8 cellular contexts compared by ENCODE assay signal in the genomic region with DNA sequence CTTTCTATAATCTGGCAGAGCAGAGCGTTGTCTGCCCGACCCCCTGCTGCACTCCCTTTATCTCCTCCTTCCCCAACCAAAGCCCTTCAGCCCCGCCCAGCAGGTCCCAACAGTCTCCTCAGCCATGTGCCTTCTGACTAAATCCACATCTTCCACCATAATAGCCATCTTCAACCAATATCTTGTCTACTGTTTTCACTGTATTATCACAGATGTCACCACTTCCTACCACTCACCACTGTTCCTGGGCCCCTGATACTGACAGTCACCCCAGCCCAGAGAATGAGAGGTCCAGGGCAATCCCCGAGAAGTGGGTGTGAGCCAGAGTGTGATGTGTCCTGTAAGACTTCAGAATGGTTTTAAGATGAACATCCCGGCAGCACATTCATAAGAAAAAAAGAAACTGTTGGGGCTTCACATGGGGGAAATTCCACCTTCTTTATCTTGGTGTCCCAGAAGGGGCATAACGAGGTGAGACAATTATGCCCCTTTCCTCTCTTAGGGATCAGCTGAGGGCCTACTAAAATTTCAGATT. TPM values are rescaled to one million over a fixed set of nuclear protein-coding genes. Genes with fewer than 3 reads are reported as not detected.
DNase-seq lines count a peak whose midpoint lies in the region; ATAC-seq, FAIRE-seq and TF ChIP-seq lines count a peak whose summit lies in the region.

No MANE protein-coding gene starts in this region.

- no peak overlapping the region for H3K4me3 ChIP-seq in heart left ventricle
- no peak overlapping the region for H3K4me3 ChIP-seq in kidney (ENCODE audit: low read length in 2 of 2)

- H3K4me1 Mint-ChIP-seq in activated T-helper 17 cell treated with anti-CD3 and anti-CD28 coated beads, Interleukin-2, amount 50 U/mL, for 72 hours: peaks cover 66% of the 10 kb centered on the region

- peaks cover 3% of the 10 kb centered on the region for H3K9me3 Mint-ChIP-seq in activated T-helper 17 cell treated with anti-CD3 and anti-CD28 coated beads, Interleukin-2, amount 50 U/mL, for 72 hours

- TF ChIP-seq CTCF in heart left ventricle (IDR thresholded peaks at IDR 0.05) (no peak), kidney (IDR thresholded peaks at IDR 0.05; ENCODE audit: borderline replicate concordance, extremely low read depth, insufficient read depth) (no peak)

- no peak for TF ChIP-seq POLR2A in heart left ventricle (IDR thresholded peaks at IDR 0.05)

- no peak overlapping the region for H3K9ac ChIP-seq in kidney (ENCODE audit: low read length in 2 of 2)

- no peaks in the 10 kb centered on the region for H3K36me3 ChIP-seq in heart left ventricle
- H3K36me3 ChIP-seq in kidney (ENCODE audit: control insufficient read depth in 1 of 2, insufficient read depth in 2 of 2, low read length in 2 of 2): no peaks in the 10 kb centered on the region

- H3K36me3 Mint-ChIP-seq in activated T-helper 17 cell treated with anti-CD3 and anti-CD28 coated beads, Interleukin-2, amount 50 U/mL, for 72 hours (ENCODE audit: low read depth): peaks cover 27% of the 10 kb centered on the region

- H3K27ac Mint-ChIP-seq in activated T-helper 17 cell treated with anti-CD3 and anti-CD28 coated beads, Interleukin-2, amount 50 U/mL, for 72 hours: peak overlapping the region; percentile 95

- intact Hi-C loops in heart left ventricle (cut with DNase I) (no loop called here), kidney (cut with DNase I) (no loop called here)

- peak; percentile 26 for DNase-seq in stimulated activated CD8-positive, alpha-beta memory T cell treated with anti-CD3 and anti-CD28 coated beads, Interleukin-15, amount 100 ng/mL, for 24 hours (ENCODE audit: low read depth)
- DNase-seq in heart left ventricle: no peak
- DNase-seq in pons (ENCODE audit: low spot score): no peak
- no peak for DNase-seq in COR-L47 (lab: John Stamatoyannopoulos, UW)
- DNase-seq in kidney: no peak

- peak overlapping the region; percentile 80 for H3K4me3 Mint-ChIP-seq in activated T-helper 17 cell treated with anti-CD3 and anti-CD28 coated beads, Interleukin-2, amount 50 U/mL, for 72 hours

- FAIRE-seq in kidney (lab: Jason Lieb, UNC): no peak

- H3K27ac ChIP-seq in heart left ventricle (no peak overlapping the region), kidney (ENCODE audit: low read depth in 2 of 2, low read length in 2 of 2) (no peak overlapping the region)

- no peaks in the 10 kb centered on the region for H3K27me3 ChIP-seq in heart left ventricle

- ATAC-seq in GM19395 (IDR thresholded peaks at IDR 0.05; ENCODE audit: unreplicated experiment) (peak; percentile 66), HG03139 (IDR thresholded peaks at IDR 0.05; ENCODE audit: unreplicated experiment) (peak; percentile 61), heart left ventricle (no peak)
- ATAC-seq in activated T-helper 17 cell treated with anti-CD3 and anti-CD28 coated beads, Interleukin-2, amount 50 U/mL, for 72 hours (replicated peaks): peak; percentile 85

- H3K27me3 Mint-ChIP-seq in activated T-helper 17 cell treated with anti-CD3 and anti-CD28 coated beads, Interleukin-2, amount 50 U/mL, for 72 hours: no peaks in the 10 kb centered on the region

- 75 to 92% (median 81%) methylated on average over 5 to 6 of the region's 6 CpGs for WGBS in heart left ventricle, 4 donors

- peaks cover 0 to 52% (median 12%) of the 10 kb centered on the region in 12 donors for H3K4me1 ChIP-seq in heart left ventricle
- peaks cover 0 to 7% of the 10 kb centered on the region in 2 donors for H3K4me1 ChIP-seq in kidney (ENCODE audit: control insufficient read depth in 1 of 2, insufficient read depth in 1 of 2, low read depth in 1 of 2, low read length in 2 of 2)

- H3K9me3 ChIP-seq in heart left ventricle: no peaks in the 10 kb centered on the region
- no peaks in the 10 kb centered on the region for H3K9me3 ChIP-seq in kidney (ENCODE audit: control insufficient read depth in 1 of 2, low read length in 2 of 2)

RNA-seq across cellular contexts. Expression of a gene that starts 25.3 kb away (rescaled TPM):
- 10 to 100 TPM; 34.4 to 49.1 TPM for total RNA-seq in activated T-helper 17 cell treated with anti-CD3 and anti-CD28 coated beads, Interleukin-2, amount 50 U/mL, for 72 hours
- total RNA-seq in heart left ventricle (10 to 100 TPM; 13.8 to 47.1 (median 20.2) TPM), kidney (47.0 TPM)
- polyA plus RNA-seq in heart left ventricle (10 to 100 TPM in 1 of 2 donors, 1 to 10 TPM in 1; 3.7 to 17.3 TPM), kidney (ENCODE audit: insufficient read depth, low read depth, low replicate concordance) (15.5 TPM)

Comparison
In these comparisons a context has a peak if more than half of its experiments do, and no peak if none do; other contexts are left out.
1. ATAC-seq: peak in GM19395 (single experiment), HG03139 (single experiment) and activated T-helper 17 cell treated with anti-CD3 and anti-CD28 coated beads, Interleukin-2, amount 50 U/mL, for 72 hours (single experiment); none in heart left ventricle (0 of 4).